In the genomic region with DNA sequence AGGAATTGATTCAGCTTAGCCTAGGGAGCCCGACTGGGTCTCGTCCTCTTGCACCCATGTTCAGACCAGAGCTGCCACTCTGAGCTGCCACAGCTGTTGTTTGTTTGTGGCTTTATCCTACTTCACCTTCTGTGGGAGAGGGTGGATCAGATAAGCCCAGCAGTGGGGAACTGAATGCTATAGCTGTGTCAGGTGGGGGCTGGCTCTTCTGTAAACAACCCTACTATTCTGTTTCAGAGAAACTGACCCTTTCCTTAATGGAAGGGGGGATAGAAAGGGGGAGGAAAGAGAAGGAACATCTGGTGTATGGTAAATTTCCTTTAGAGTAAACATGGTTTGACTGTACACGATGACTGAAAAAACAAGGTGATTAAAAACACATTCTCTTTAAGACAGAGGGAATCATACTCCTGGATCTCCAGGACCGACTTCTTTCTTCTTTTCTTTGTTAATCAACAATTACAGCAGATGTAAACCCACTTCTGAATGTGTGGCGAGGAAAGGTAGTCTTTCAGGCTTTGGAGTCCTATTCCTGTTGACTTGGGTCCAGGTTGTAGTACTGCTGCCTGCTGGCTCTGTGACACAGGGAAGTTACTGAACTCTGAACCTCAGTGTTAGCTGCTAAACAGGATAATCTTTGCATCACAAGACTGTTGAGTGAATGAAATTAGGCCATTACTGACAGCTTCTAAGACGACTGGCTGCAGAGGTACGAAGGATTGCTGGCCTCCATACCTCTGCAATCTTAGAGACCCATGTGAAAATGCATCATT, we compare ENCODE assay signal across 15 cellular contexts. TPM values are rescaled to one million over a fixed set of nuclear protein-coding genes. Genes with fewer than 3 reads are reported as not detected.
DNase-seq lines count a peak whose midpoint lies in the region; ATAC-seq, FAIRE-seq and TF ChIP-seq lines count a peak whose summit lies in the region.
"Had no signal": no experiment of that assay in that cellular context is flagged by ENCODE, and none has a peak within 500 bp of the region (broad histone marks: within the 10 kb centered on the region; RNA-seq: fewer than 3 reads in every experiment).

No MANE protein-coding gene starts in this region.

- H3K9me3 ChIP-seq in Loucy (ENCODE audit: insufficient read depth, low read depth, low read length): no peaks in the 10 kb centered on the region
- H3K9me3 ChIP-seq in left ventricle myocardium inferior (replicated peaks): no peaks in the 10 kb centered on the region
- no peaks in the 10 kb centered on the region for H3K9me3 ChIP-seq in skeletal muscle tissue (ENCODE audit: control insufficient read depth in 3 of 3, low read length in 3 of 3)

- CTCF ChIA-PET in T-cell (lab: Charles Lee): no interaction called here

- H3K36me3 Mint-ChIP-seq in T-cell: no peaks in the 10 kb centered on the region
- H3K36me3 Mint-ChIP-seq: memory B cell had no signal

- H3K4me3 ChIP-seq in Loucy (ENCODE audit: low read length, poor library complexity, severe bottlenecking): peak overlapping the region; percentile 9
- peak overlapping the region; percentile 37 for H3K4me3 ChIP-seq in left ventricle myocardium inferior
- H3K4me3 ChIP-seq in skeletal muscle tissue (ENCODE audit: low read length in 3 of 3): no peak overlapping the region

- H3K4me1 Mint-ChIP-seq in T-cell: peaks cover 13 to 32% (median 31%) of the 10 kb centered on the region in 3 donors

- no peak for DNase-seq in left ventricle myocardium inferior
- DNase-seq in H54 (ENCODE audit: insufficient read length, low spot score): no peak
- no peak for DNase-seq in T-cell
- no peak for DNase-seq in activated CD8-positive, alpha-beta memory T cell treated with anti-CD3 and anti-CD28 coated beads, Interleukin-2, amount 50 U/mL, for 4 hours
- DNase-seq: DMS153; HCEC 1CT; stimulated activated CD4-positive, alpha-beta T cell treated with anti-CD3 and anti-CD28 coated beads, Interleukin-2, amount 100 ng/mL, for 48 hours had no signal

- H3K4me1 ChIP-seq in Loucy (ENCODE audit: insufficient read depth, low read length, poor library complexity, severe bottlenecking) (peaks cover 66% of the 10 kb centered on the region), left ventricle myocardium inferior (peaks cover 95% of the 10 kb centered on the region), skeletal muscle tissue (ENCODE audit: control insufficient read depth in 3 of 3, insufficient read depth in 3 of 3, low read length in 3 of 3) (peaks cover 52 to 58% (median 52%) of the 10 kb centered on the region in 3 donors)

- no peaks in the 10 kb centered on the region for H3K9me2 ChIP-seq in Loucy (replicated peaks; ENCODE audit: low read depth, low read length)

- H3K36me3 ChIP-seq in Loucy (ENCODE audit: insufficient read depth, low read length): no peaks in the 10 kb centered on the region
- no peaks in the 10 kb centered on the region for H3K36me3 ChIP-seq in left ventricle myocardium inferior
- peaks cover 0 to 3% (median 0%) of the 10 kb centered on the region in 3 donors for H3K36me3 ChIP-seq in skeletal muscle tissue (ENCODE audit: control insufficient read depth in 3 of 3, insufficient read depth in 3 of 3, low read length in 3 of 3)

- H2AFZ ChIP-seq in Loucy (ENCODE audit: low read length): no peak overlapping the region

- no peak for TF ChIP-seq CTCF in Loucy (conservative IDR thresholded peaks at IDR 0.05; ENCODE audit: low read length)
- no peak for TF ChIP-seq CTCF in VCaP (conservative IDR thresholded peaks at IDR 0.05)
- no peak for TF ChIP-seq CTCF in left ventricle myocardium inferior (IDR thresholded peaks at IDR 0.05; ENCODE audit: borderline replicate concordance)

- H3K9me3 Mint-ChIP-seq in T-cell: no peaks in the 10 kb centered on the region
- H3K9me3 Mint-ChIP-seq: memory B cell had no signal

- peak overlapping the region; percentile 73 for H3K4me2 ChIP-seq in Loucy (ENCODE audit: low read depth, low read length, poor library complexity, severe bottlenecking)

- H3K9ac ChIP-seq in Loucy (ENCODE audit: low read depth, low read length, poor library complexity, severe bottlenecking) (peak overlapping the region; percentile 42), skeletal muscle tissue (ENCODE audit: low read depth in 1 of 3, low read length in 3 of 3) (no peak overlapping the region)

- FAIRE-seq in H54 (lab: Jason Lieb, UNC): no peak
- FAIRE-seq: TTC549 had no signal

- H3K27ac ChIP-seq in VCaP (peak overlapping the region; percentile 86), left ventricle myocardium inferior (replicated peaks) (peak overlapping the region; percentile 96), skeletal muscle tissue (ENCODE audit: low read depth, low read length) (peak overlapping the region; percentile 2)

- H3F3A ChIP-seq in Loucy (ENCODE audit: low read depth): no peaks in the 10 kb centered on the region

- ATAC-seq in T-cell (replicated peaks in 1 of 4) (no peak), HG03469 (IDR thresholded peaks at IDR 0.05; ENCODE audit: unreplicated experiment) (no peak)

- H3K79me2 ChIP-seq in Loucy (ENCODE audit: insufficient read depth, low read length): peaks cover 73% of the 10 kb centered on the region

- intact Hi-C loops in left ventricle myocardium inferior (cut with micrococcal nuclease): no loop called here

- no peaks in the 10 kb centered on the region for H3K27me3 Mint-ChIP-seq in T-cell
- H3K27me3 Mint-ChIP-seq: memory B cell had no signal

- POLR2A ChIA-PET in T-cell (lab: Charles Lee): no interaction called here

- no peak overlapping the region for H3K27ac Mint-ChIP-seq in T-cell
- H3K27ac Mint-ChIP-seq: memory B cell had no signal

- H4K20me1 ChIP-seq in Loucy (ENCODE audit: insufficient read depth, low read length, poor library complexity, severe bottlenecking): peaks cover 26% of the 10 kb centered on the region

- H3K27me3 ChIP-seq in Loucy (ENCODE audit: insufficient read depth, low read length, poor library complexity, severe bottlenecking) (no peaks in the 10 kb centered on the region), left ventricle myocardium inferior (ENCODE audit: low read depth) (no peaks in the 10 kb centered on the region), skeletal muscle tissue (ENCODE audit: control insufficient read depth in 3 of 3, insufficient read depth in 3 of 3, low read length in 3 of 3) (no peaks in the 10 kb centered on the region)

- TF ChIP-seq POLR2A in H54 (IDR thresholded peaks at IDR 0.05; ENCODE audit: low read depth, low read length): no peak

- H3K4me3 Mint-ChIP-seq in T-cell: no peak overlapping the region
- H3K4me3 Mint-ChIP-seq: memory B cell had no signal

RNA-seq across cellular contexts. Expression of a gene that starts 6.0 kb away (rescaled TPM):
- total RNA-seq in left ventricle myocardium inferior: 101 TPM
- 19.3 TPM for total RNA-seq in skeletal muscle tissue
- total RNA-seq in T-cell: 1 to 10 TPM; 2.9 to 6.3 (median 5.2) TPM

RNA-seq across cellular contexts. Expression of a gene that starts 39.8 kb away (rescaled TPM):
- total RNA-seq in left ventricle myocardium inferior: 33.4 TPM
- 6.3 TPM for total RNA-seq in skeletal muscle tissue
- 100 to 1,000 TPM; 130 to 204 (median 194) TPM for total RNA-seq in T-cell

RNA-seq across cellular contexts. Expression of a gene that starts 57.7 kb away (rescaled TPM):
- not detected for total RNA-seq in left ventricle myocardium inferior
- total RNA-seq in skeletal muscle tissue: not detected
- total RNA-seq in T-cell: not detected
- total RNA-seq: fibroblast of lung had no signal

RNA-seq across cellular contexts. Expression of a gene that starts 57.8 kb away (rescaled TPM):
- total RNA-seq in left ventricle myocardium inferior (not detected), skeletal muscle tissue (not detected), T-cell (not detected)
- total RNA-seq: fibroblast of lung, HT1080 had no signal

Comparison
In these comparisons a context has a peak if more than half of its experiments do, and no peak if none do; other contexts are left out.
1. H3K4me3 ChIP-seq: peak in Loucy (single experiment) and left ventricle myocardium inferior (single experiment); none in skeletal muscle tissue (0 of 3).
2. H3K27ac ChIP-seq: peak in every context shown above with its lines; median percentile 96 in left ventricle myocardium inferior; 86 in VCaP; 2 in skeletal muscle tissue.